Comparison of ENCODE assay signal across 26 cellular contexts in genomic region chr4:26407466-26407865, GRCh38.
DNase-seq lines count a peak whose midpoint lies in the region; TF ChIP-seq lines count a peak whose summit lies in the region.
"Had no signal": no experiment of that assay in that cellular context is flagged by ENCODE, and none has a peak within 500 bp of the region (broad histone marks: within the 10 kb centered on the region; RNA-seq: fewer than 3 reads in every experiment).

No MANE protein-coding gene starts in this region.

- H3K79me2 ChIP-seq in H9 (ENCODE audit: insufficient read depth, low read length) (peaks cover 2% of the 10 kb centered on the region; the same call in 1 of the 2 replicates), neural progenitor cell (ENCODE audit: low read depth) (peaks cover 79% of the 10 kb centered on the region)

- intact Hi-C loops in activated CD4-positive, alpha-beta memory T cell treated with anti-CD3 and anti-CD28 coated beads for 36 hours (cut with micrococcal nuclease): no loop called here
- intact Hi-C loops in ovary (cut with DNase I): no loop called here

- no peak for DNase-seq in activated CD4-positive, alpha-beta memory T cell treated with anti-CD3 and anti-CD28 coated beads for 36 hours
- DNase-seq in activated CD4-positive, alpha-beta memory T cell treated with anti-CD3 and anti-CD28 coated beads, Interleukin-2, amount 10 ng/mL, durations not matched to agents 7 days and 5 days: no peak
- DNase-seq in H9: no peak
- peak; percentile 29 for DNase-seq in amniotic epithelial cell (ENCODE audit: low read depth)
- DNase-seq in neural progenitor cell (ENCODE audit: low spot score): no peak
- no peak for DNase-seq in ovary
- DNase-seq in stimulated activated naive CD4-positive, alpha-beta T cell treated with Interleukin-2 at 50 U/mL for 16 hours (lab: John Stamatoyannopoulos, UW): no peak
- DNase-seq in immature natural killer cell: no peak
- DNase-seq: BE2C; colonic mucosa; COR-L47; DMS79 treated with DMSO at 0.1 percent for 48 hours; effector memory CD8-positive, alpha-beta T cell; glutamatergic neuron; left colon; mesendoderm; NCI-H1436; NCI-H2171; NCI-H524 treated with DMSO at 0.1 percent for 48 hours; stimulated activated CD4-positive, alpha-beta T cell treated with anti-CD3 and anti-CD28 coated beads, Interleukin-12 subunit alpha, Interleukin-12 subunit beta, amount 100 ng/mL, for 4 hours; stimulated activated CD4-positive, alpha-beta T cell treated with anti-CD3 and anti-CD28 coated beads, Interleukin-4, amount 100 ng/mL, for 4 hours; stimulated activated naive CD8-positive, alpha-beta T cell treated with anti-CD3 and anti-CD28 coated beads, Interleukin-15, amount 100 ng/mL, for 72 hours; transverse colon had no signal

- no peak overlapping the region for H2BK20ac ChIP-seq in H9 (ENCODE audit: low read depth, low read length, poor library complexity, severe bottlenecking)

- H4K8ac ChIP-seq in H9 (replicated peaks; ENCODE audit: insufficient read length, low read depth, low read length): no peak overlapping the region

- POLR2A ChIA-PET in activated CD4-positive, alpha-beta memory T cell treated with anti-CD3 and anti-CD28 coated beads for 36 hours (lab: Charles Lee): no interaction called here
- POLR2A ChIA-PET in activated CD4-positive, alpha-beta memory T cell treated with anti-CD3 and anti-CD28 coated beads, Interleukin-2, amount 10 ng/mL, durations not matched to agents 7 days and 5 days (lab: Charles Lee): interaction anchor here (1.1 kb wide), 1 partner anchor 35 kb away, joined by 3 read pairs; no protein-coding TSS in a partner anchor

- no CpG with 5 or more reads among the region's 1 CpG for WGBS in H9 (ENCODE audit: extremely low coverage, insufficient read length, low lambda C conversion rate)
- 97 to 99% (median 99%) methylated on average over 1 of the region's 1 CpG for whole genome bisulfite sequencing in ovary, 3 donors

- peaks cover 27% of the 10 kb centered on the region for H3F3A ChIP-seq in neural progenitor cell (ENCODE audit: low read depth)

- H3K23me2 ChIP-seq in H9 (ENCODE audit: insufficient read length, low read depth, low read length, poor library complexity, severe bottlenecking): no peaks in the 10 kb centered on the region

- H3K27me3 Mint-ChIP-seq in activated CD4-positive, alpha-beta memory T cell treated with anti-CD3 and anti-CD28 coated beads for 36 hours: no peaks in the 10 kb centered on the region
- H3K27me3 Mint-ChIP-seq in activated CD4-positive, alpha-beta memory T cell treated with anti-CD3 and anti-CD28 coated beads, Interleukin-2, amount 10 ng/mL, durations not matched to agents 7 days and 5 days: no peaks in the 10 kb centered on the region
- H3K27me3 Mint-ChIP-seq in H9 (ENCODE audit: low read depth) (no peaks in the 10 kb centered on the region; the same call in 1 of the 2 replicates), neural progenitor cell (ENCODE audit: insufficient read depth, low read depth) (no peaks in the 10 kb centered on the region), immature natural killer cell (ENCODE audit: low read depth in 3 of 3) (no peaks in the 10 kb centered on the region)
- H3K27me3 Mint-ChIP-seq: effector memory CD8-positive, alpha-beta T cell; stimulated activated naive CD8-positive, alpha-beta T cell treated with anti-CD3 and anti-CD28 coated beads, Interleukin-15, amount 100 ng/mL, for 72 hours had no signal

- no peak for TF ChIP-seq POLR2A in ovary (IDR thresholded peaks at IDR 0.05)

- H4K91ac ChIP-seq in H9 (ENCODE audit: insufficient read length, low read depth, low read length): no peak overlapping the region

- no peak overlapping the region for H2AK5ac ChIP-seq in H9 (ENCODE audit: insufficient read length, low read length)

- H3K4me2 ChIP-seq in H9 (ENCODE audit: insufficient read depth, insufficient read length, low read length): no peak overlapping the region
- H3K4me2 ChIP-seq in neural progenitor cell: peak overlapping the region; percentile 25

- H4K20me1 ChIP-seq in H9 (ENCODE audit: control insufficient read depth, insufficient read depth, insufficient read length) (no peaks in the 10 kb centered on the region), neural progenitor cell (ENCODE audit: low read depth) (peaks cover 7% of the 10 kb centered on the region)

- H4K5ac ChIP-seq in H9 (ENCODE audit: insufficient read length, low read depth, low read length): no peak overlapping the region

- H3K14ac ChIP-seq in H9 (ENCODE audit: insufficient read depth, low read length): no peak overlapping the region

- no peak overlapping the region for H3T11ph ChIP-seq in H9 (ENCODE audit: low read length)

- no peak overlapping the region for H3K18ac ChIP-seq in H9 (ENCODE audit: insufficient read length, low read depth, low read length)

- no peak for TF ChIP-seq EP300 in ovary (IDR thresholded peaks at IDR 0.05)

- H2BK120ac ChIP-seq in H9 (ENCODE audit: low read depth, low read length, poor library complexity, severe bottlenecking): no peak overlapping the region

- H3K4me3 ChIP-seq in neural progenitor cell (no peak overlapping the region), ovary (no peak overlapping the region)
- H3K4me3 ChIP-seq: colonic mucosa, right atrium auricular region, SJSA1, transverse colon had no signal

- H3K27me3 ChIP-seq in H9 (ENCODE audit: insufficient read depth, low read length): no peaks in the 10 kb centered on the region
- H3K27me3 ChIP-seq in neural progenitor cell: no peaks in the 10 kb centered on the region
- H3K27me3 ChIP-seq in ovary: no peaks in the 10 kb centered on the region
- H3K27me3 ChIP-seq: BE2C, colonic mucosa, right atrium auricular region, SJSA1, transverse colon had no signal

- H2AFZ ChIP-seq in H9 (ENCODE audit: low read length) (no peak overlapping the region), neural progenitor cell (replicated peaks) (no peak overlapping the region)

- H3K4me1 ChIP-seq in H9 (ENCODE audit: insufficient read depth, low read length) (no peaks in the 10 kb centered on the region; the same call in 1 of the 2 replicates), neural progenitor cell (peaks cover 13% of the 10 kb centered on the region), ovary (ENCODE audit: insufficient read depth) (peaks cover 2% of the 10 kb centered on the region)
- H3K4me1 ChIP-seq: BE2C, colonic mucosa, SJSA1, transverse colon had no signal

- H3K9ac ChIP-seq in H9 (ENCODE audit: extremely low read depth, insufficient read length, low read length): no peak overlapping the region
- no peak overlapping the region for H3K9ac ChIP-seq in neural progenitor cell

- H3K36me3 ChIP-seq in neural progenitor cell (peaks cover 13% of the 10 kb centered on the region), ovary (no peaks in the 10 kb centered on the region)
- H3K36me3 ChIP-seq: colonic mucosa had no signal

- no peak overlapping the region for H3K4ac ChIP-seq in H9 (ENCODE audit: low read depth, low read length)

- H3K4me3 Mint-ChIP-seq in activated CD4-positive, alpha-beta memory T cell treated with anti-CD3 and anti-CD28 coated beads for 36 hours: no peak overlapping the region
- no peak overlapping the region for H3K4me3 Mint-ChIP-seq in activated CD4-positive, alpha-beta memory T cell treated with anti-CD3 and anti-CD28 coated beads, Interleukin-2, amount 10 ng/mL, durations not matched to agents 7 days and 5 days
- H3K4me3 Mint-ChIP-seq in H9: no peak overlapping the region
- no peak overlapping the region for H3K4me3 Mint-ChIP-seq in neural progenitor cell
- no peak overlapping the region for H3K4me3 Mint-ChIP-seq in immature natural killer cell
- H3K4me3 Mint-ChIP-seq: effector memory CD8-positive, alpha-beta T cell; stimulated activated naive CD8-positive, alpha-beta T cell treated with anti-CD3 and anti-CD28 coated beads, Interleukin-15, amount 100 ng/mL, for 72 hours had no signal

- no peak for TF ChIP-seq CTCF in H9 (conservative IDR thresholded peaks at IDR 0.05)
- no peak for TF ChIP-seq CTCF in neural progenitor cell (IDR thresholded peaks at IDR 0.05)
- TF ChIP-seq CTCF in ovary (IDR thresholded peaks at IDR 0.05): no peak

- H3K9me3 Mint-ChIP-seq in activated CD4-positive, alpha-beta memory T cell treated with anti-CD3 and anti-CD28 coated beads for 36 hours: peaks cover 12% of the 10 kb centered on the region
- H3K9me3 Mint-ChIP-seq in activated CD4-positive, alpha-beta memory T cell treated with anti-CD3 and anti-CD28 coated beads, Interleukin-2, amount 10 ng/mL, durations not matched to agents 7 days and 5 days: peaks cover 14% of the 10 kb centered on the region
- H3K9me3 Mint-ChIP-seq in H9 (peaks cover 17 to 20% of the 10 kb centered on the region in 2 experiments), neural progenitor cell (peaks cover 7% of the 10 kb centered on the region), immature natural killer cell (peaks cover 0 to 9% (median 7%) of the 10 kb centered on the region in 6 donors)

- H3K9me3 ChIP-seq in H9 (ENCODE audit: control insufficient read depth, low read depth, low read length) (no peaks in the 10 kb centered on the region), neural progenitor cell (ENCODE audit: low read depth) (peaks cover 6% of the 10 kb centered on the region), ovary (peaks cover 0 to 4% of the 10 kb centered on the region in 2 donors)
- H3K9me3 ChIP-seq: BE2C, colonic mucosa, SJSA1 had no signal

- H3K23ac ChIP-seq in H9 (ENCODE audit: insufficient read length, low read depth, low read length): no peak overlapping the region

- no peak overlapping the region for H2BK5ac ChIP-seq in H9 (ENCODE audit: insufficient read length, low read length)

- H3K4me1 Mint-ChIP-seq in activated CD4-positive, alpha-beta memory T cell treated with anti-CD3 and anti-CD28 coated beads for 36 hours (ENCODE audit: low read depth): peaks cover 15% of the 10 kb centered on the region
- peaks cover 33% of the 10 kb centered on the region for H3K4me1 Mint-ChIP-seq in activated CD4-positive, alpha-beta memory T cell treated with anti-CD3 and anti-CD28 coated beads, Interleukin-2, amount 10 ng/mL, durations not matched to agents 7 days and 5 days
- H3K4me1 Mint-ChIP-seq in H9 (peaks cover 24 to 26% of the 10 kb centered on the region in 2 experiments), neural progenitor cell (no peaks in the 10 kb centered on the region), immature natural killer cell (peaks cover 6 to 10% of the 10 kb centered on the region in 2 donors)

- no peak overlapping the region for H3K56ac ChIP-seq in H9 (ENCODE audit: insufficient read length, low read depth, low read length)

- peak overlapping the region; percentile 29 for H3K27ac Mint-ChIP-seq in activated CD4-positive, alpha-beta memory T cell treated with anti-CD3 and anti-CD28 coated beads for 36 hours
- H3K27ac Mint-ChIP-seq in activated CD4-positive, alpha-beta memory T cell treated with anti-CD3 and anti-CD28 coated beads, Interleukin-2, amount 10 ng/mL, durations not matched to agents 7 days and 5 days: no peak overlapping the region
- H3K27ac Mint-ChIP-seq in H9 (peak overlapping the region; percentile 4 to 94 (median 87); a peak in 5 of 7 replicates), neural progenitor cell (no peak overlapping the region), immature natural killer cell (no peak overlapping the region)
- H3K27ac Mint-ChIP-seq: effector memory CD8-positive, alpha-beta T cell had no signal

- H3K27ac ChIP-seq in H9 (ENCODE audit: insufficient read length, low read depth, low read length) (peak overlapping the region; percentile 93), neural progenitor cell (peak overlapping the region; percentile 86), ovary (no peak overlapping the region)
- H3K27ac ChIP-seq: colonic mucosa, right atrium auricular region, SJSA1, transverse colon, VCaP had no signal

- CTCF ChIA-PET in activated CD4-positive, alpha-beta memory T cell treated with anti-CD3 and anti-CD28 coated beads for 36 hours (lab: Charles Lee): interaction anchor here (0.8 to 9.8 kb wide), 4 partner anchors 10 to 419 kb away, joined by 3 to 136 read pairs (median 37); no protein-coding TSS in a partner anchor
- CTCF ChIA-PET in activated CD4-positive, alpha-beta memory T cell treated with anti-CD3 and anti-CD28 coated beads, Interleukin-2, amount 10 ng/mL, durations not matched to agents 7 days and 5 days (lab: Charles Lee): interaction anchor here (0.6 to 13.6 kb wide), 8 partner anchors 12 to 420 kb away, joined by 3 to 224 read pairs (median 4); no protein-coding TSS in a partner anchor

- H2BK15ac ChIP-seq in H9 (ENCODE audit: low read depth, low read length): no peak overlapping the region

- peaks cover 2% of the 10 kb centered on the region for H3K79me1 ChIP-seq in H9 (ENCODE audit: insufficient read depth, low read depth, low read length, poor library complexity, severe bottlenecking)

- H3K36me3 Mint-ChIP-seq in activated CD4-positive, alpha-beta memory T cell treated with anti-CD3 and anti-CD28 coated beads for 36 hours: peaks cover 42% of the 10 kb centered on the region
- peaks cover 52% of the 10 kb centered on the region for H3K36me3 Mint-ChIP-seq in activated CD4-positive, alpha-beta memory T cell treated with anti-CD3 and anti-CD28 coated beads, Interleukin-2, amount 10 ng/mL, durations not matched to agents 7 days and 5 days (ENCODE audit: low read depth)
- H3K36me3 Mint-ChIP-seq in H9 (ENCODE audit: insufficient read depth in 1 of 3, low read depth in 3 of 3) (peaks cover 42 to 68% (median 55%) of the 10 kb centered on the region in 3 experiments), neural progenitor cell (peaks cover 35% of the 10 kb centered on the region), immature natural killer cell (peaks cover 19 to 24% (median 22%) of the 10 kb centered on the region in 3 donors)

- no peak overlapping the region for H2BK12ac ChIP-seq in H9 (ENCODE audit: insufficient read length, low read depth, low read length)

Comparison
In these comparisons a context has a peak if more than half of its experiments do, and no peak if none do; other contexts are left out.
1. H3K27ac Mint-ChIP-seq: peak in activated CD4-positive, alpha-beta memory T cell treated with anti-CD3 and anti-CD28 coated beads for 36 hours (single experiment) and H9 (3 of 3); none in activated CD4-positive, alpha-beta memory T cell treated with anti-CD3 and anti-CD28 coated beads, Interleukin-2, amount 10 ng/mL, durations not matched to agents 7 days and 5 days (single experiment), neural progenitor cell (single experiment) and immature natural killer cell (0 of 6).
2. H3K27ac ChIP-seq: peak in H9 (single experiment) and neural progenitor cell (single experiment); none in ovary (0 of 2).